In the genomic region with DNA sequence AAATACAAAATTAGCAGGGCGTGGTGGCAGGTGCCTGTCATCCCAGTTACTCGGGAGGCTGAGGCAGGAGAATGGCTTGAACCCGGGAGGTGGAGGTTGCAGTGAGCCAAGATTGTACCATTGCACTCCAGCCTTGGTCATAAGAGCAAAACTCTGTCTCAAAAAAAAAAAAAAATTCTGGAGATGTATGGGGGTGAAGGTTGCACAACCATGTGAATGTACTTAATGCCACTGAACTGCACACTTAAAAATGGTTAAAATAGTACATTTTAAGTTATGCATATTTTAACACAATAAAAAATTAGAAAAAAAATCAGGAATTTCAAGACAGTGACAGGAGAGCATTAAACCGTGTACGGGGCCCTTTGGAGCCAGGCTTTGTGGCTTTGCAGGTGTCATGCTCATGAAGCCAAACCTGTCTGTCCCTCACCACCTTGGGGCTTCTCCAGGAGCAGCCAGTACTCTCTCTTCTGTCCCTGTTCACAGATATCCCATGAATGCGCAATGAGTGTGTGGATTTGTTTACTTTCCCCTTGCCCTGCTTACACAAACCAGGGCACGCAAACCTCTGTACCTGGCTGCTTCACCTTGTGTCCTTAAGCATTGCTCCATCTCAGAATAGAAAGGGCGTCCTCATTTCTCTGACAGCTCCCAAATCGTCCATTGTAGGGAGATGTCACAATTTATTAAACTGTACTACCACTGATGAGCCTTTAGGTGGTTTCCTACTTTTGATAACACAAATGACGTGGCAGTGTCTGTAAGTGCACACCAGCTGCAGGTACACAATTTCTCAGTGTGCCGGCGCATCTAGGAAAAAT, we compare ENCODE assay signal across 30 cellular contexts. TPM values are rescaled to one million over a fixed set of nuclear protein-coding genes. Genes with fewer than 3 reads are reported as not detected.
DNase-seq lines count a peak whose midpoint lies in the region; ATAC-seq, FAIRE-seq and TF ChIP-seq lines count a peak whose summit lies in the region.
"Had no signal": no experiment of that assay in that cellular context is flagged by ENCODE, and none has a peak within 500 bp of the region (broad histone marks: within the 10 kb centered on the region; RNA-seq: fewer than 3 reads in every experiment).

No MANE protein-coding gene starts in this region.

- POLR2A ChIA-PET in IMR-90 (lab: Charles Lee; ENCODE audit: unreplicated experiment): no interaction called here
- POLR2A ChIA-PET in K562 (lab: Yijun Ruan, JAX): no interaction called here

- H2AFZ ChIP-seq in IMR-90 (replicated peaks; ENCODE audit: low read length, poor library complexity): no peak overlapping the region
- H2AFZ ChIP-seq in K562 (ENCODE audit: low read depth, low read length): no peak overlapping the region
- H2AFZ ChIP-seq: GM23248 had no signal

- no peak overlapping the region for H3K27ac Mint-ChIP-seq in Calu3 (ENCODE audit: unreplicated experiment)
- H3K27ac Mint-ChIP-seq: activated naive CD8-positive, alpha-beta T cell treated with anti-CD3 and anti-CD28 coated beads, Interleukin-2, amount 10 ng/mL, durations not matched to agents 7 days and 5 days; immature natural killer cell; stimulated activated effector memory CD8-positive, alpha-beta T cell treated with anti-CD3 and anti-CD28 coated beads, Interleukin-12 subunit alpha, Interleukin-12 subunit beta, amount 100 ng/mL, for 72 hours; T-helper 1 cell treated with Interleukin-12 subunit alpha and Interleukin-12 subunit beta and Interleukin-4 antibody, amounts not matched to agents 30 μg/mL and 1 μg/mL, for 36 hours had no signal

- no peaks in the 10 kb centered on the region for H3K4me1 ChIP-seq in IMR-90 (ENCODE audit: control insufficient read depth, insufficient read depth, low read length)
- no peaks in the 10 kb centered on the region for H3K4me1 ChIP-seq in K562 (replicated peaks in 1 of 2; ENCODE audit: control insufficient read depth in 2 of 2, insufficient read depth in 2 of 2, low read length in 2 of 2)
- H3K4me1 ChIP-seq in lower lobe of right lung: no peaks in the 10 kb centered on the region
- H3K4me1 ChIP-seq: gastroesophageal sphincter, psoas muscle, sigmoid colon had no signal

- H3K9me1 ChIP-seq in IMR-90 (ENCODE audit: insufficient read depth, low read length) (no peaks in the 10 kb centered on the region), K562 (ENCODE audit: control insufficient read depth, insufficient read depth, low read length) (no peaks in the 10 kb centered on the region)

- H3K14ac ChIP-seq in IMR-90 (replicated peaks; ENCODE audit: low read depth, low read length): no peak overlapping the region

- H2BK120ac ChIP-seq in IMR-90 (ENCODE audit: low read depth, low read length): no peak overlapping the region

- no peak for TF ChIP-seq POLR2A in IMR-90 (IDR thresholded peaks at IDR 0.05; ENCODE audit: low read depth, low read length)
- TF ChIP-seq POLR2A in K562 (conservative IDR thresholded peaks at IDR 0.05): no peak

- CTCF ChIA-PET in Calu3 (lab: Charles Lee) (interaction anchor here (0.6 kb wide), 1 partner anchor 13 kb away, joined by 3 read pairs; no protein-coding TSS in a partner anchor), IMR-90 (lab: Yijun Ruan, JAX) (no interaction called here), K562 (lab: Yijun Ruan, JAX; ENCODE audit: low intra/inter-chr PET ratio) (no interaction called here)

- H2AK9ac ChIP-seq in IMR-90 (replicated peaks; ENCODE audit: low read depth, low read length, poor library complexity): no peak overlapping the region

- no peak overlapping the region for H3K9ac ChIP-seq in IMR-90 (ENCODE audit: low read depth, low read length)
- H3K9ac ChIP-seq in K562 (ENCODE audit: insufficient read depth in 1 of 2, low read depth in 2 of 2, low read length in 2 of 2): no peak overlapping the region
- H3K9ac ChIP-seq: GM23248 had no signal

- no peak overlapping the region for H2AK5ac ChIP-seq in IMR-90 (ENCODE audit: low read depth, low read length)

- H3K27ac ChIP-seq in IMR-90 (ENCODE audit: insufficient read depth, low read length): no peak overlapping the region
- H3K27ac ChIP-seq in K562 (ENCODE audit: extremely low read depth, low read depth, low read length): no peak overlapping the region
- no peak overlapping the region for H3K27ac ChIP-seq in lower lobe of right lung
- H3K27ac ChIP-seq: gastroesophageal sphincter, GM23248, psoas muscle, sigmoid colon, SK-N-MC had no signal

- TF ChIP-seq RAD21 in IMR-90 (IDR thresholded peaks at IDR 0.05; ENCODE audit: low read length) (no peak), K562 (CRISPR knock-in tag; conservative IDR thresholded peaks at IDR 0.05 in 1 of 2, IDR thresholded peaks at IDR 0.05 in 1 of 2) (no peak)

- FAIRE-seq in K562 (lab: Jason Lieb, UNC): no peak
- FAIRE-seq: endothelial cell of umbilical vein, G401.6, TTC549 had no signal

- H3K18ac ChIP-seq in IMR-90 (ENCODE audit: low read depth, low read length): no peak overlapping the region

- H2BK15ac ChIP-seq in IMR-90 (ENCODE audit: low read depth, low read length): no peak overlapping the region

- peaks cover 17% of the 10 kb centered on the region for H3K27me3 Mint-ChIP-seq in Calu3 (ENCODE audit: unreplicated experiment)

- H3K36me3 ChIP-seq in IMR-90 (ENCODE audit: control insufficient read depth, insufficient read depth, low read length) (no peaks in the 10 kb centered on the region), K562 (ENCODE audit: control insufficient read depth, insufficient read depth, low read length) (no peaks in the 10 kb centered on the region), lower lobe of right lung (no peaks in the 10 kb centered on the region)
- H3K36me3 ChIP-seq: gastroesophageal sphincter, sigmoid colon had no signal

- intact Hi-C loops in Calu3 (cut with micrococcal nuclease; ENCODE audit: unreplicated experiment) (no loop called here), IMR-90 (cut with micrococcal nuclease) (no loop called here), K562 (cut with micrococcal nuclease) (no loop called here), lower lobe of right lung (cut with DNase I) (no loop called here)

- no peak overlapping the region for H2BK20ac ChIP-seq in IMR-90 (ENCODE audit: low read depth, low read length)

- no peak for ATAC-seq in IMR-90 (ENCODE audit: low read depth)
- ATAC-seq in K562: no peak
- ATAC-seq in lower lobe of right lung: peak; percentile 54 to 61
- ATAC-seq in GM21825 (IDR thresholded peaks at IDR 0.05; ENCODE audit: unreplicated experiment): no peak
- no peak for ATAC-seq in GM18868 (IDR thresholded peaks at IDR 0.05; ENCODE audit: unreplicated experiment)
- ATAC-seq in GM19455 (IDR thresholded peaks at IDR 0.05; ENCODE audit: unreplicated experiment): no peak
- ATAC-seq: activated CD4-positive, CD25-positive, alpha-beta regulatory T cell treated with anti-CD3 and anti-CD28 coated beads, Interleukin-2, amount 50 U/mL, for 24 hours; gastroesophageal sphincter; left cardiac atrium; psoas muscle; stimulated activated effector memory CD8-positive, alpha-beta T cell treated with anti-CD3 and anti-CD28 coated beads, Interleukin-12 subunit alpha, Interleukin-12 subunit beta, amount 100 ng/mL, for 72 hours had no signal

- DNase-seq in Calu3: no peak
- no peak for DNase-seq in IMR-90
- no peak for DNase-seq in K562 (ENCODE audit: extremely low read depth in 1 of 4, low spot score in 3 of 4)
- DNase-seq in lower lobe of right lung: no peak
- no peak for DNase-seq in DMS114 treated with DMSO at 0.1 percent for 48 hours (lab: John Stamatoyannopoulos, UW; ENCODE audit: unreplicated experiment)
- DNase-seq: activated CD4-positive, alpha-beta T cell treated with anti-CD3 and anti-CD28 coated beads, Interleukin-2, amount 50 U/mL, for 48 hours; activated gamma-delta T cell treated with Interleukin-2 at 50 U/mL for 16 hours; activated T-cell treated with anti-CD3 and anti-CD28 coated beads, Interleukin-2, amount 50 U/mL, for 48 hours; DMS79; GM23248; immature natural killer cell; left cardiac atrium; mesendoderm; NCI-H1417 treated with DMSO at 0.1 percent for 48 hours; NCI-H2171; NCI-H510A; psoas muscle; sigmoid colon had no signal

- H3K4ac ChIP-seq in IMR-90 (ENCODE audit: low read depth, low read length): no peak overlapping the region

- TF ChIP-seq EP300 in K562 (IDR thresholded peaks at IDR 0.05; ENCODE audit: low read length): no peak

- no peaks in the 10 kb centered on the region for H3K79me1 ChIP-seq in IMR-90 (ENCODE audit: low read depth in 1 of 2, low read length in 2 of 2)

- H3K9me3 ChIP-seq in IMR-90 (ENCODE audit: control insufficient read depth, insufficient read depth, low read length): peaks cover 4% of the 10 kb centered on the region; the same call in 1 of the 2 replicates
- H3K9me3 ChIP-seq in K562 (replicated peaks; ENCODE audit: control insufficient read depth, insufficient read depth, low read depth, low read length): peaks cover 2% of the 10 kb centered on the region; the same call in 1 of the 2 replicates
- no peaks in the 10 kb centered on the region for H3K9me3 ChIP-seq in lower lobe of right lung

- H3K4me3 ChIP-seq in IMR-90 (ENCODE audit: insufficient read depth, low read depth, low read length): no peak overlapping the region
- H3K4me3 ChIP-seq in K562: no peak overlapping the region
- no peak overlapping the region for H3K4me3 ChIP-seq in lower lobe of right lung
- H3K4me3 ChIP-seq: gastroesophageal sphincter, GM23248, psoas muscle, sigmoid colon, SK-N-MC had no signal

- no peaks in the 10 kb centered on the region for H3K79me2 ChIP-seq in K562 (ENCODE audit: control insufficient read depth, insufficient read depth, low read length)

- H3K4me1 Mint-ChIP-seq in Calu3 (ENCODE audit: low read depth, unreplicated experiment): peaks cover 5% of the 10 kb centered on the region
- H3K4me1 Mint-ChIP-seq: activated naive CD8-positive, alpha-beta T cell treated with anti-CD3 and anti-CD28 coated beads, Interleukin-2, amount 10 ng/mL, durations not matched to agents 7 days and 5 days; immature natural killer cell; stimulated activated effector memory CD8-positive, alpha-beta T cell treated with anti-CD3 and anti-CD28 coated beads, Interleukin-12 subunit alpha, Interleukin-12 subunit beta, amount 100 ng/mL, for 72 hours had no signal

- in situ Hi-C loops in IMR-90 (cut with MboI; ENCODE audit: low sequenced_read_pairs) (no loop called here), K562 (cut with MboI) (no loop called here)

- no peak overlapping the region for H4K8ac ChIP-seq in IMR-90 (ENCODE audit: low read depth in 2 of 2, low read length in 2 of 2)

- no peak overlapping the region for H4K5ac ChIP-seq in IMR-90 (ENCODE audit: low read depth, low read length)

- H3K4me2 ChIP-seq in IMR-90 (ENCODE audit: low read depth, low read length) (no peak overlapping the region), K562 (ENCODE audit: insufficient read depth, low read length) (no peak overlapping the region)

- H3K36me3 Mint-ChIP-seq in Calu3 (ENCODE audit: insufficient read depth, unreplicated experiment): peaks cover 4% of the 10 kb centered on the region
- H3K36me3 Mint-ChIP-seq: activated naive CD8-positive, alpha-beta T cell treated with anti-CD3 and anti-CD28 coated beads, Interleukin-2, amount 10 ng/mL, durations not matched to agents 7 days and 5 days; immature natural killer cell; stimulated activated effector memory CD8-positive, alpha-beta T cell treated with anti-CD3 and anti-CD28 coated beads, Interleukin-12 subunit alpha, Interleukin-12 subunit beta, amount 100 ng/mL, for 72 hours had no signal

- H4K91ac ChIP-seq in IMR-90 (ENCODE audit: insufficient read depth, low read depth, low read length): no peak overlapping the region

- no peak overlapping the region for H3K23ac ChIP-seq in IMR-90 (ENCODE audit: low read depth, low read length)

- BruUV-seq in Calu3 (replicated peaks; lab: Mats Ljungman, UMichigan): no TSS peak
- no TSS peak for BruUV-seq in IMR-90 (replicated peaks; lab: Mats Ljungman, UMichigan)
- BruUV-seq in K562 (replicated peaks; lab: Mats Ljungman, UMichigan): no TSS peak

- WGBS in IMR-90 (ENCODE audit: extremely low coverage in 2 of 2, insufficient read length in 1 of 2), 2 experiments: no CpG with 5 or more reads among the region's 12 CpGs
- WGBS in K562 (ENCODE audit: insufficient coverage, low coverage, missing lambda C conversion rate): 0% methylated on average over 12 of the region's 12 CpGs

- TF ChIP-seq CTCF in Calu3 (IDR thresholded peaks at IDR 0.05; ENCODE audit: unreplicated experiment): peak; percentile 17
- no peak for TF ChIP-seq CTCF in IMR-90 (conservative IDR thresholded peaks at IDR 0.05; ENCODE audit: low read depth, low read length)
- TF ChIP-seq CTCF in K562 (IDR thresholded peaks at IDR 0.05 in 2 of 3, conservative IDR thresholded peaks at IDR 0.05 in 1 of 3; ENCODE audit: insufficient read depth in 2 of 3, low read depth in 1 of 3, low read length in 3 of 3): no peak
- TF ChIP-seq CTCF in lower lobe of right lung (IDR thresholded peaks at IDR 0.05): no peak

- no peaks in the 10 kb centered on the region for H4K20me1 ChIP-seq in IMR-90 (ENCODE audit: insufficient read depth, low read length)
- H4K20me1 ChIP-seq in K562 (replicated peaks; ENCODE audit: control insufficient read depth, insufficient read depth, low read length): peaks cover 2% of the 10 kb centered on the region; the same call in 1 of the 2 replicates

- H3K27me3 ChIP-seq in IMR-90 (ENCODE audit: control insufficient read depth, insufficient read depth, low read length) (peaks cover 25% of the 10 kb centered on the region), K562 (ENCODE audit: control insufficient read depth in 2 of 2, insufficient read depth in 2 of 2, low read length in 2 of 2) (peaks cover 25 to 29% of the 10 kb centered on the region in 2 experiments; a peak in 4 of 5 replicates), lower lobe of right lung (ENCODE audit: low read depth) (no peaks in the 10 kb centered on the region)
- H3K27me3 ChIP-seq: sigmoid colon had no signal

- dilution Hi-C loops in IMR-90 (cut with HindIII; ENCODE audit: low sequenced_read_pairs, unreplicated experiment): no loop called here

- H2BK5ac ChIP-seq in IMR-90 (ENCODE audit: low read depth, low read length, poor library complexity, severe bottlenecking): no peak overlapping the region

- H3K9me3 Mint-ChIP-seq in Calu3 (ENCODE audit: low read depth, unreplicated experiment): no peaks in the 10 kb centered on the region
- H3K9me3 Mint-ChIP-seq: activated naive CD8-positive, alpha-beta T cell treated with anti-CD3 and anti-CD28 coated beads, Interleukin-2, amount 10 ng/mL, durations not matched to agents 7 days and 5 days; immature natural killer cell; stimulated activated effector memory CD8-positive, alpha-beta T cell treated with anti-CD3 and anti-CD28 coated beads, Interleukin-12 subunit alpha, Interleukin-12 subunit beta, amount 100 ng/mL, for 72 hours; T-helper 1 cell treated with Interleukin-12 subunit alpha and Interleukin-12 subunit beta and Interleukin-4 antibody, amounts not matched to agents 30 μg/mL and 1 μg/mL, for 36 hours had no signal

- no peak overlapping the region for H3K56ac ChIP-seq in IMR-90 (ENCODE audit: extremely low read depth, insufficient read depth, low read length)

- H3K4me3 Mint-ChIP-seq in Calu3 (ENCODE audit: low read depth, unreplicated experiment): no peak overlapping the region
- H3K4me3 Mint-ChIP-seq: activated naive CD8-positive, alpha-beta T cell treated with anti-CD3 and anti-CD28 coated beads, Interleukin-2, amount 10 ng/mL, durations not matched to agents 7 days and 5 days; immature natural killer cell; stimulated activated effector memory CD8-positive, alpha-beta T cell treated with anti-CD3 and anti-CD28 coated beads, Interleukin-12 subunit alpha, Interleukin-12 subunit beta, amount 100 ng/mL, for 72 hours; T-helper 1 cell treated with Interleukin-12 subunit alpha and Interleukin-12 subunit beta and Interleukin-4 antibody, amounts not matched to agents 30 μg/mL and 1 μg/mL, for 36 hours had no signal

RNA-seq across cellular contexts. Expression of gene CBX4, which starts 58.2 kb away (rescaled TPM):
- total RNA-seq in Calu3 (2022) (40.2 and 46.8 TPM in 2 replicates), IMR-90 (2012; rRNA removed) (3.2 and 5.3 TPM in 2 replicates), K562 (2014; rRNA removed) (42.3 and 42.4 TPM in 2 replicates), K562 (2014; rRNA removed; fragmentation: Illumina TruSeq; extraction: Trizol) (4.4 and 4.7 TPM in 2 replicates), K562 (2015; rRNA removed; fragmentation: Illumina TruSeq; extraction: Trizol) (13.5 and 14.7 TPM in 2 replicates), K562 (2021) (48.5 and 50.5 TPM in 2 replicates), lower lobe of right lung (20.6 TPM)
- polyA plus RNA-seq in IMR-90 (2012; rRNA removed) (9.4 and 12.9 TPM in 2 replicates), K562 (2011; rRNA removed) (7.8 and 13.5 TPM in 2 replicates), K562 (2014; fragmentation: Illumina TruSeq; extraction: Trizol) (10.0 and 16.4 TPM in 2 replicates), K562 (2014; fragmentation: Nextera tagmentation; extraction: Ambion mirVana) (1 to 10 TPM in 1 of 2 experiments, under 1 TPM in 1; 0.98 to 1.1 TPM), K562 (2014; rRNA removed) (34.8 and 40.7 TPM in 2 replicates)
- polyA plus RNA-seq in IMR-90 (2012; cell fraction: cytosol; rRNA removed): 13.2 and 18.5 TPM in 2 replicates
- 21.8 and 29.2 TPM in 2 replicates for polyA plus RNA-seq in IMR-90 (2012; cell fraction: nucleus; rRNA removed; ENCODE audit: low replicate concordance)
- 13.6 and 28.0 TPM in 2 replicates for total RNA-seq in K562 (2011; cell fraction: chromatin; rRNA removed; ENCODE audit: low replicate concordance)
- total RNA-seq in K562 (2011; cell fraction: nucleolus; rRNA removed): 26.3 and 29.6 TPM in 2 replicates
- total RNA-seq in K562 (2011; cell fraction: nucleoplasm; rRNA removed): 11.0 and 15.7 TPM in 2 replicates
- polyA plus RNA-seq in K562 (2011; cell fraction: cytosol; rRNA removed): 12.6 and 29.1 TPM in 2 replicates
- polyA plus RNA-seq in K562 (2011; cell fraction: nucleus; rRNA removed): 23.9 and 38.8 TPM in 2 replicates
- 22.9 and 60.2 TPM in 2 replicates for polyA plus RNA-seq in K562 (2012)
- 7.2 and 7.6 TPM in 2 replicates for polyA minus RNA-seq in K562 (2011; rRNA and poly(A)+ RNA removed)
- 18.7 and 24.1 TPM in 2 replicates for polyA minus RNA-seq in K562 (2011; cell fraction: cytosol; rRNA and poly(A)+ RNA removed)
- 12.4 and 16.4 TPM in 2 replicates for polyA minus RNA-seq in K562 (2011; cell fraction: nucleus; rRNA and poly(A)+ RNA removed)

Comparison
In these comparisons a context has a peak if more than half of its experiments do, and no peak if none do; other contexts are left out.
1. ATAC-seq: peak in lower lobe of right lung (2 of 2); none in IMR-90 (single experiment), K562 (single experiment), GM21825 (single experiment), GM18868 (single experiment) and GM19455 (single experiment).